ENCODE assay signal across 24 cellular contexts in genomic region chr2:32969444-32970162, GRCh38. TPM values are rescaled to one million over a fixed set of nuclear protein-coding genes. Genes with fewer than 3 reads are reported as not detected.
DNase-seq lines count a peak whose midpoint lies in the region; ATAC-seq, FAIRE-seq and TF ChIP-seq lines count a peak whose summit lies in the region.
"Had no signal": no experiment of that assay in that cellular context is flagged by ENCODE, and none has a peak within 500 bp of the region (broad histone marks: within the 10 kb centered on the region; RNA-seq: fewer than 3 reads in every experiment).

No MANE protein-coding gene starts in this region.

- FAIRE-seq in endometrium (lab: Jason Lieb, UNC), result peak; percentile 96
- FAIRE-seq: A549, D721Med, GM12891, GM18507, H1 had no signal

- DNase-seq in EH (ENCODE audit: low read depth) (peak; percentile 17), M059J (ENCODE audit: low read depth) (peak; percentile 47), NCI-H524 (lab: John Stamatoyannopoulos, UW) (no peak), T-helper 1 cell (no peak)
- DNase-seq: 8988T; ACHN; AML-193; BE2C; CD4-positive, alpha-beta T cell; CD8-positive, alpha-beta memory T cell; DMS 273 treated with DMSO at 0.1 percent for 48 hours; DMS79; GF-D8; GM23248; H7; HCEC 1CT had no signal

- ATAC-seq in SK-N-SH treated with all-trans-retinoic acid at 6 μM for 48 hours (0 out of 3 replicates have a peak, but pooled peaks have one; percentile 26), GM18867 (IDR thresholded peaks at IDR 0.05; ENCODE audit: unreplicated experiment) (no peak)
- ATAC-seq: A549 had no signal

TF ChIP-seq in SK-N-SH treated with all-trans-retinoic acid at 6 μM for 48 hours, 23 proteins besides CTCF, POLR2A, EP300 and RAD21:
- TF ChIP-seq PPARA (CRISPR knock-in tag; IDR thresholded peaks at IDR 0.05; ENCODE audit: borderline replicate concordance), result no peak
- peak; percentile 74 for TF ChIP-seq ZNF8 (CRISPR knock-in tag; IDR thresholded peaks at IDR 0.05)

RNA-seq across cellular contexts. Expression of gene LTBP1, which starts 22.9 kb away (rescaled TPM):
- 4.4 and 9.2 TPM in 2 replicates for total RNA-seq in M059J (2014; rRNA removed; shearing (Covaris generic))
- total RNA-seq: CD8-positive, alpha-beta memory T cell had no signal

Comparison
In these comparisons a context has a peak if more than half of its experiments do, and no peak if none do; other contexts are left out.
1. DNase-seq: peak in EH (single experiment) and M059J (single experiment); none in NCI-H524 (0 of 2) and T-helper 1 cell (0 of 5).